ENCODE assay signal across 8 cellular contexts in the genomic region with DNA sequence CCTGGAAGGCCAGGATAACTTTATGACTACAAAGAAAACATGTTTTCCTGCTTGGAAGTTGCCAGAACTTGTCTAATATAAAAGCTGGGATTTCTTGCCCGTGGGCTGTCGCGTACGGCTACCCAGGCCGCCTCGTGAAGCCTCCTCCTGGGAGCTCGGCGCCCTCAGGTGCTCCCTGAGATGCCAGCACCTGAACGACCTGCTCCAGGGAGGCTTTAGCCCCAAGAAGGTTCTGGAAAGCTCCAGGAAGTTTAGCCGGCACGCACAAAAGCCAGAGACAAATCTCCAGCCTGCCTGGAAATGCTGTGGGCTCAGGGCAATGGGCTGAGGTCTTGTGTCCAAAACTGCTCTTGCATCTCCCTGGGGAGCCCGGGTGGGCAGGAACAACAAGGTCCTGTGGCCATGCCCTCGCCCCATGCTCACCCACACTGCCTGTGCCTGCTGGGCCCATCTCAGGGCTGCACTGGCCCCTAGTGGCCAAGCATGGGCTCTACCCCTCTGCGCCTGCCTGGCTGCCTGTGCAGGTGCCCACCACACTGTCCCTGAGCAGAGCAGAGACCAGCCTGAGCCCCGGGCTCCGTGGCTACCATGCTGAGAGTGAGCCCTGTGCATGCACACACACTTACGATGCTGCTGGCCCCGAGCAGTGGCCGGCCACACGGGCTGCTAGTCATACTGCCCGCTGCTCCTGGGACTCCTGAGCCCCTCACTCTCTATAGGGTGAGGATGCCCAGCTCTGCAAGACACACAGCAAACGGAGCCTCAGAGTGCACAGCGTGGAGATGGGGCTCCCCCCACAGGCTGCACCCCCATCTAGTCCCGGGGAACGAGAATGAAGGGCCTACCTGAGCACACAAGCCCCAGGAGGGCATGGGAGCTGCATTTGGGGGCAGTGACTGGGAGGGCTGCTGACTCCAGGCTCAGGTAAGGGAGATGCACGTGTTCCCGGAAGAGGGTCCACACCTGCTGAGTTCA. TPM values are rescaled to one million over a fixed set of nuclear protein-coding genes. Genes with fewer than 3 reads are reported as not detected.
DNase-seq lines count a peak whose midpoint lies in the region; ATAC-seq and TF ChIP-seq lines count a peak whose summit lies in the region.

No MANE protein-coding gene starts in this region.

- H3K27me3 Mint-ChIP-seq in activated naive CD4-positive, alpha-beta T cell treated with anti-CD3 and anti-CD28 coated beads, Interleukin-2, amount 10 ng/mL, durations not matched to agents 7 days and 5 days = peaks cover 74% of the 10 kb centered on the region

- TF ChIP-seq CTCF in retinal pigment epithelial cell (conservative IDR thresholded peaks at IDR 0.05; ENCODE audit: low read depth, low read length) = peak; percentile 95

- CTCF ChIA-PET in activated naive CD4-positive, alpha-beta T cell treated with anti-CD3 and anti-CD28 coated beads, Interleukin-2, amount 10 ng/mL, durations not matched to agents 7 days and 5 days (lab: Charles Lee) = interaction anchor here (0.7 to 5.4 kb wide), 11 partner anchors 11 to 607 kb away, joined by 3 to 51 read pairs (median 3); no protein-coding TSS in a partner anchor

- no peak overlapping the region for H3K27ac Mint-ChIP-seq in activated naive CD4-positive, alpha-beta T cell treated with anti-CD3 and anti-CD28 coated beads, Interleukin-2, amount 10 ng/mL, durations not matched to agents 7 days and 5 days

- H3K4me1 Mint-ChIP-seq in activated naive CD4-positive, alpha-beta T cell treated with anti-CD3 and anti-CD28 coated beads, Interleukin-2, amount 10 ng/mL, durations not matched to agents 7 days and 5 days = peaks cover 9% of the 10 kb centered on the region

- H3K36me3 Mint-ChIP-seq in activated naive CD4-positive, alpha-beta T cell treated with anti-CD3 and anti-CD28 coated beads, Interleukin-2, amount 10 ng/mL, durations not matched to agents 7 days and 5 days = no peaks in the 10 kb centered on the region

- H3K4me3 Mint-ChIP-seq in activated naive CD4-positive, alpha-beta T cell treated with anti-CD3 and anti-CD28 coated beads, Interleukin-2, amount 10 ng/mL, durations not matched to agents 7 days and 5 days = no peak overlapping the region

- intact Hi-C loops in Right ventricle myocardium superior (cut with DNase I) = loop anchor here (5.0 to 10.0 kb wide), 2 partner anchors 185 to 417 kb away; no protein-coding TSS in a partner anchor

- peak; percentile 76 for ATAC-seq in Right ventricle myocardium superior (ENCODE audit: poor library complexity)
- no peak for ATAC-seq in GM18511 (IDR thresholded peaks at IDR 0.05; ENCODE audit: unreplicated experiment)

- no peak overlapping the region for H3K4me3 ChIP-seq in retinal pigment epithelial cell (ENCODE audit: low read length)

- DNase-seq in NCI-H2029 treated with DMSO at 0.1 percent for 48 hours (lab: John Stamatoyannopoulos, UW) (peak; percentile 7), NCI-H2029 (lab: John Stamatoyannopoulos, UW) (no peak), KG1 (lab: John Stamatoyannopoulos, UW) (peak; percentile 17), SKM-1 treated with dmso at 0.1 percent for 144 hours (lab: John Stamatoyannopoulos, UW; ENCODE audit: unreplicated experiment) (peak; percentile 30), Right ventricle myocardium superior (peak; percentile 79), retinal pigment epithelial cell (ENCODE audit: low read depth) (no peak)
- DNase-seq in activated naive CD4-positive, alpha-beta T cell treated with anti-CD3 and anti-CD28 coated beads, Interleukin-2, amount 10 ng/mL, durations not matched to agents 7 days and 5 days = peak; percentile 79

- no peaks in the 10 kb centered on the region for H3K9me3 Mint-ChIP-seq in activated naive CD4-positive, alpha-beta T cell treated with anti-CD3 and anti-CD28 coated beads, Interleukin-2, amount 10 ng/mL, durations not matched to agents 7 days and 5 days

RNA-seq across cellular contexts. Expression of gene CELSR1, which starts 4.9 kb away (rescaled TPM):
- total RNA-seq in Right ventricle myocardium superior = 7.6 TPM

Comparison
In these comparisons a context has a peak if more than half of its experiments do, and no peak if none do; other contexts are left out.
1. DNase-seq: peak in NCI-H2029 treated with DMSO at 0.1 percent for 48 hours (single experiment), KG1 (single experiment), SKM-1 treated with dmso at 0.1 percent for 144 hours (single experiment), activated naive CD4-positive, alpha-beta T cell treated with anti-CD3 and anti-CD28 coated beads, Interleukin-2, amount 10 ng/mL, durations not matched to agents 7 days and 5 days (single experiment) and Right ventricle myocardium superior (single experiment); none in NCI-H2029 (single experiment) and retinal pigment epithelial cell (single experiment).